In genomic region chr2:224016963-224017362, GRCh38 we compare ENCODE assay signal across 19 cellular contexts.
"Had no signal": no experiment of that assay in that cellular context is flagged by ENCODE, and none has a peak within 500 bp of the region (broad histone marks: within the 10 kb centered on the region; RNA-seq: fewer than 3 reads in every experiment).

No MANE protein-coding gene starts in this region.

- H3K36me3 ChIP-seq: brain microvascular endothelial cell, esophagus muscularis mucosa, left ventricle myocardium inferior, prostate gland, suprapubic skin had no signal

- H3K4me3 Mint-ChIP-seq: activated CD4-positive, alpha-beta memory T cell treated with anti-CD3 and anti-CD28 coated beads, Interleukin-2, amount 10 ng/mL, durations not matched to agents 7 days and 5 days; memory B cell; nephron progenitor cell had no signal

- DNase-seq: activated CD4-positive, alpha-beta memory T cell treated with anti-CD3 and anti-CD28 coated beads, Interleukin-2, amount 10 ng/mL, durations not matched to agents 7 days and 5 days; activated CD4-positive, alpha-beta T cell treated with anti-CD3 and anti-CD28 coated beads for 1 hour; activated CD8-positive, alpha-beta memory T cell treated with anti-CD3 and anti-CD28 coated beads, Interleukin-2, amount 50 U/mL, for 4 hours; brain microvascular endothelial cell; kidney; left ventricle myocardium inferior; nephron progenitor cell; right cardiac atrium; stimulated activated CD4-positive, alpha-beta T cell treated with anti-CD3 and anti-CD28 coated beads, Interleukin-15, amount 100 ng/mL, for 24 hours; stimulated activated CD4-positive, alpha-beta T cell treated with anti-CD3 and anti-CD28 coated beads, Interleukin-4, amount 100 ng/mL, for 1 hour; trophoblast cell had no signal

- H3K27ac Mint-ChIP-seq: activated CD4-positive, alpha-beta memory T cell treated with anti-CD3 and anti-CD28 coated beads, Interleukin-2, amount 10 ng/mL, durations not matched to agents 7 days and 5 days; memory B cell had no signal

- H3K4me1 ChIP-seq: esophagus muscularis mucosa, left ventricle myocardium inferior, prostate gland, suprapubic skin had no signal

- H3K36me3 Mint-ChIP-seq: memory B cell had no signal

- ATAC-seq: right cardiac atrium, SK-N-SH treated with all-trans-retinoic acid at 6 μM for 48 hours had no signal

- H3K9me3 ChIP-seq: esophagus muscularis mucosa, left ventricle myocardium inferior, prostate gland, suprapubic skin had no signal

- H3K9me3 Mint-ChIP-seq: activated CD4-positive, alpha-beta memory T cell treated with anti-CD3 and anti-CD28 coated beads, Interleukin-2, amount 10 ng/mL, durations not matched to agents 7 days and 5 days; memory B cell had no signal

- H3K27ac ChIP-seq: brain microvascular endothelial cell, esophagus muscularis mucosa, hepatocyte, left ventricle myocardium inferior, prostate gland, skin epidermis, suprapubic skin, VCaP had no signal

- H3K27me3 Mint-ChIP-seq: activated CD4-positive, alpha-beta memory T cell treated with anti-CD3 and anti-CD28 coated beads, Interleukin-2, amount 10 ng/mL, durations not matched to agents 7 days and 5 days had no signal

- H3K27me3 ChIP-seq: brain microvascular endothelial cell, esophagus muscularis mucosa, hepatocyte, suprapubic skin had no signal

- H3K4me3 ChIP-seq: esophagus muscularis mucosa, hepatocyte, left ventricle myocardium inferior, prostate gland, skin epidermis, suprapubic skin had no signal
